Comparison of ENCODE assay signal across 30 cellular contexts in genomic region chr7:32930378-32930777, GRCh38.
"Had no signal": no experiment of that assay in that cellular context is flagged by ENCODE, and none has a peak within 500 bp of the region (broad histone marks: within the 10 kb centered on the region; RNA-seq: fewer than 3 reads in every experiment).

No MANE protein-coding gene starts in this region.

- H3K9me3 ChIP-seq: heart right ventricle, lower lobe of right lung, mucosa of descending colon, pancreas, prostate gland, tibial nerve, vagina had no signal

- H3K4me3 Mint-ChIP-seq: naive thymus-derived CD4-positive, alpha-beta T cell; natural killer cell treated with Interleukin-12 subunit alpha and Interleukin-12 subunit beta and Interleukin-15 and Interleukin-18, amount 100 ng/mL, for 72 hours; stimulated activated memory B cell treated with anti-CD40 and anti-IgM and Interleukin-4, amounts not matched to agents 10 μg/mL and 1 μg/mL and 100 μg/mL, for 72 hours; stimulated activated naive CD8-positive, alpha-beta T cell treated with anti-CD3 and anti-CD28 coated beads, Interleukin-15, amount 100 ng/mL, for 72 hours; type B pancreatic cell had no signal

- H2AFZ ChIP-seq: hepatocyte had no signal

- H3K4me2 ChIP-seq: hepatocyte, smooth muscle cell had no signal

- H3K27me3 ChIP-seq: heart right ventricle, hepatocyte, pancreas, tibial nerve, vagina had no signal

- H3K27me3 Mint-ChIP-seq: naive thymus-derived CD4-positive, alpha-beta T cell; natural killer cell treated with Interleukin-12 subunit alpha and Interleukin-12 subunit beta and Interleukin-15 and Interleukin-18, amount 100 ng/mL, for 72 hours; stimulated activated memory B cell treated with anti-CD40 and anti-IgM and Interleukin-4, amounts not matched to agents 10 μg/mL and 1 μg/mL and 100 μg/mL, for 72 hours; stimulated activated naive CD8-positive, alpha-beta T cell treated with anti-CD3 and anti-CD28 coated beads, Interleukin-15, amount 100 ng/mL, for 72 hours; type B pancreatic cell had no signal

- ATAC-seq: heart right ventricle; left cardiac atrium; left lobe of liver; mucosa of descending colon; naive thymus-derived CD4-positive, alpha-beta T cell; natural killer cell treated with Interleukin-12 subunit alpha and Interleukin-12 subunit beta and Interleukin-15 and Interleukin-18, amount 100 ng/mL, for 72 hours; pancreas; stimulated activated memory B cell treated with anti-CD40 and anti-IgM and Interleukin-4, amounts not matched to agents 10 μg/mL and 1 μg/mL and 100 μg/mL, for 72 hours; stimulated activated naive CD8-positive, alpha-beta T cell treated with anti-CD3 and anti-CD28 coated beads, Interleukin-15, amount 100 ng/mL, for 72 hours had no signal

- DNase-seq: heart right ventricle; islet precursor cell; left cardiac atrium; lower lobe of right lung; mammary epithelial cell; mesendoderm; midbrain; mucosa of descending colon; naive thymus-derived CD4-positive, alpha-beta T cell; nucleus accumbens; pancreas; posterior cingulate gyrus; retina; right cardiac atrium; stimulated activated CD4-positive, alpha-beta T cell treated with anti-CD3 and anti-CD28 coated beads, Interleukin-1b, Interleukin-23, amount 100 ng/mL, for 48 hours; stimulated activated CD4-positive, alpha-beta T cell treated with anti-CD3 and anti-CD28 coated beads, Interleukin-2, amount 100 ng/mL, for 48 hours; stimulated activated CD4-positive, alpha-beta T cell treated with anti-CD3 and anti-CD28 coated beads, Interleukin-4, amount 100 ng/mL, for 4 hours; stimulated activated CD8-positive, alpha-beta memory T cell treated with anti-CD3 and anti-CD28 coated beads, Interleukin-4, amount 100 ng/mL, for 48 hours; stimulated activated naive CD4-positive, alpha-beta T cell treated with Interleukin-2 at 50 U/mL for 16 hours; stimulated activated naive CD8-positive, alpha-beta T cell treated with anti-CD3 and anti-CD28 coated beads, Interleukin-15, amount 100 ng/mL, for 72 hours; substantia nigra had no signal

- H3K4me1 Mint-ChIP-seq: naive thymus-derived CD4-positive, alpha-beta T cell; stimulated activated naive CD8-positive, alpha-beta T cell treated with anti-CD3 and anti-CD28 coated beads, Interleukin-15, amount 100 ng/mL, for 72 hours had no signal

- H3K27ac Mint-ChIP-seq: naive thymus-derived CD4-positive, alpha-beta T cell; natural killer cell treated with Interleukin-12 subunit alpha and Interleukin-12 subunit beta and Interleukin-15 and Interleukin-18, amount 100 ng/mL, for 72 hours; stimulated activated memory B cell treated with anti-CD40 and anti-IgM and Interleukin-4, amounts not matched to agents 10 μg/mL and 1 μg/mL and 100 μg/mL, for 72 hours; type B pancreatic cell had no signal

- H3K4me3 ChIP-seq: heart right ventricle, hepatocyte, lower lobe of right lung, mucosa of descending colon, pancreas, prostate gland, smooth muscle cell, tibial nerve, vagina had no signal

- FAIRE-seq: pancreas had no signal

- H3K4me1 ChIP-seq: heart right ventricle, lower lobe of right lung, pancreas, prostate gland had no signal

- H3K27ac ChIP-seq: heart right ventricle, hepatocyte, lower lobe of right lung, pancreas, prostate gland, vagina had no signal

- H3K9me3 Mint-ChIP-seq: naive thymus-derived CD4-positive, alpha-beta T cell; natural killer cell treated with Interleukin-12 subunit alpha and Interleukin-12 subunit beta and Interleukin-15 and Interleukin-18, amount 100 ng/mL, for 72 hours; stimulated activated memory B cell treated with anti-CD40 and anti-IgM and Interleukin-4, amounts not matched to agents 10 μg/mL and 1 μg/mL and 100 μg/mL, for 72 hours; stimulated activated naive CD8-positive, alpha-beta T cell treated with anti-CD3 and anti-CD28 coated beads, Interleukin-15, amount 100 ng/mL, for 72 hours; type B pancreatic cell had no signal

- H3K36me3 ChIP-seq: prostate gland had no signal
